In genomic region chr6:53410508-53411258, GRCh38 we compare ENCODE assay signal across 8 cellular contexts.
DNase-seq lines count a peak whose midpoint lies in the region; ATAC-seq and TF ChIP-seq lines count a peak whose summit lies in the region.

No MANE protein-coding gene starts in this region.

- H3K4me3 ChIP-seq in GM12875 (ENCODE audit: low read depth, low read length) (no peak overlapping the region), foreskin fibroblast (ENCODE audit: low read depth in 1 of 2, low read length in 2 of 2) (no peak overlapping the region), retinal pigment epithelial cell (ENCODE audit: low read length) (no peak overlapping the region)

- DNase-seq in 8988T = peak; percentile 22
- peak; percentile 28 for DNase-seq in NCI-H510A (lab: John Stamatoyannopoulos, UW)
- peak; percentile 34 for DNase-seq in activated T-cell treated with anti-CD3 and anti-CD28 coated beads for 4 hours
- peak; percentile 37 to 76 for DNase-seq in foreskin fibroblast
- no peak for DNase-seq in retinal pigment epithelial cell (ENCODE audit: low read depth)
- no peak for DNase-seq in NCI-H1105 treated with DMSO at 0.1 percent for 48 hours (lab: John Stamatoyannopoulos, UW)

- peak; percentile 94 for ATAC-seq in HG02623 (IDR thresholded peaks at IDR 0.05; ENCODE audit: unreplicated experiment)

- TF ChIP-seq CTCF in GM12875 (IDR thresholded peaks at IDR 0.05; ENCODE audit: borderline replicate concordance, insufficient read depth, low read depth, low read length) (peak; percentile 72), foreskin fibroblast (IDR thresholded peaks at IDR 0.05; ENCODE audit: low read depth, low read length) (peak; percentile 61), retinal pigment epithelial cell (conservative IDR thresholded peaks at IDR 0.05; ENCODE audit: low read depth, low read length) (peak; percentile 47)

Comparison
In these comparisons a context has a peak if more than half of its experiments do, and no peak if none do; other contexts are left out.
1. DNase-seq: peak in 8988T (single experiment), NCI-H510A (single experiment), activated T-cell treated with anti-CD3 and anti-CD28 coated beads for 4 hours (single experiment) and foreskin fibroblast (2 of 2); none in retinal pigment epithelial cell (single experiment) and NCI-H1105 treated with DMSO at 0.1 percent for 48 hours (single experiment).
2. Peak in every context shown above with its lines, with median percentiles within 50 percentile points of each other: CTCF ChIP-seq.